In genomic region chr22:37808294-37808657, GRCh38 we compare ENCODE assay signal across 8 cellular contexts. TPM values are rescaled to one million over a fixed set of nuclear protein-coding genes. Genes with fewer than 3 reads are reported as not detected.
DNase-seq lines count a peak whose midpoint lies in the region; ATAC-seq, FAIRE-seq and TF ChIP-seq lines count a peak whose summit lies in the region.

No MANE protein-coding gene starts in this region.

- H3K4me3 ChIP-seq in heart right ventricle (peak overlapping the region; percentile 18 to 85 (median 69)), astrocyte of the spinal cord (ENCODE audit: low read depth, low read length) (peak overlapping the region; percentile 69), lower lobe of right lung (peak overlapping the region; percentile 72), upper lobe of right lung (peak overlapping the region; percentile 52)

- peaks cover 0 to 25% (median 0%) of the 10 kb centered on the region in 7 donors for H3K27me3 ChIP-seq in heart right ventricle
- no peaks in the 10 kb centered on the region for H3K27me3 ChIP-seq in lower lobe of right lung (ENCODE audit: low read depth)
- no peaks in the 10 kb centered on the region for H3K27me3 ChIP-seq in upper lobe of right lung

- in situ Hi-C loops in astrocyte of the spinal cord (cut with HindIII; ENCODE audit: low sequenced_read_pairs) = no loop called here

- intact Hi-C loops in heart right ventricle (cut with DNase I) (loop anchor here in 3 of 10 donors (5.0 to 10.0 kb wide), 2 partner anchors 44 to 53 kb away; no protein-coding TSS in a partner anchor), Right ventricle myocardium superior (cut with DNase I) (no loop called here), lower lobe of right lung (cut with DNase I) (no loop called here), upper lobe of right lung (cut with DNase I) (no loop called here)

- no peak for FAIRE-seq in GM19239 (lab: Jason Lieb, UNC)

- H3K36me3 ChIP-seq in heart right ventricle (no peaks in the 10 kb centered on the region), lower lobe of right lung (no peaks in the 10 kb centered on the region), upper lobe of right lung (no peaks in the 10 kb centered on the region)

- TF ChIP-seq CTCF in heart right ventricle (IDR thresholded peaks at IDR 0.05) = no peak
- no peak for TF ChIP-seq CTCF in astrocyte of the spinal cord (IDR thresholded peaks at IDR 0.05; ENCODE audit: low read depth, low read length)
- TF ChIP-seq CTCF in lower lobe of right lung (IDR thresholded peaks at IDR 0.05) = no peak
- no peak for TF ChIP-seq CTCF in upper lobe of right lung (IDR thresholded peaks at IDR 0.05)

- ATAC-seq in heart right ventricle = no peak
- ATAC-seq in Right ventricle myocardium superior (ENCODE audit: poor library complexity) = no peak
- ATAC-seq in lower lobe of right lung = no peak
- no peak for ATAC-seq in upper lobe of right lung

- H3K27ac ChIP-seq in heart right ventricle (peak overlapping the region in 9 of 10 donors; percentile 21 to 96 (median 62)), lower lobe of right lung (peak overlapping the region; percentile 53), upper lobe of right lung (no peak overlapping the region)

- WGBS in heart right ventricle, 2 donors = 6 to 9% methylated on average over 8 of the region's 8 CpGs

- DNase-seq in heart right ventricle (no peak), Right ventricle myocardium superior (no peak), astrocyte of the spinal cord (ENCODE audit: low read depth, low spot score) (no peak), lower lobe of right lung (no peak), upper lobe of right lung (no peak), GM19239 (ENCODE audit: insufficient read length, low spot score) (no peak), LoVo (ENCODE audit: low spot score) (no peak), inferior parietal cortex (ENCODE audit: extremely low spot score) (no peak)

- H3K4me1 ChIP-seq in heart right ventricle (peaks cover 6 to 52% (median 30%) of the 10 kb centered on the region in 9 donors), lower lobe of right lung (peaks cover 42% of the 10 kb centered on the region), upper lobe of right lung (peaks cover 25% of the 10 kb centered on the region)

- no peaks in the 10 kb centered on the region for H3K9me3 ChIP-seq in heart right ventricle
- H3K9me3 ChIP-seq in lower lobe of right lung = no peaks in the 10 kb centered on the region
- H3K9me3 ChIP-seq in upper lobe of right lung = no peaks in the 10 kb centered on the region

RNA-seq across cellular contexts. Expression of gene GCAT, which starts 0.5 kb away (rescaled TPM):
- total RNA-seq in heart right ventricle (10 to 100 TPM; 26.7 to 47.8 (median 41.5) TPM), Right ventricle myocardium superior (31.0 TPM), lower lobe of right lung (7.1 TPM), upper lobe of right lung (8.8 TPM)
- polyA plus RNA-seq in heart right ventricle = 10 to 100 TPM; 29.4 to 63.0 TPM

RNA-seq across cellular contexts. Expression of gene GALR3, which starts 14.9 kb away (rescaled TPM):
- total RNA-seq in heart right ventricle (not detected), Right ventricle myocardium superior (not detected), lower lobe of right lung (not detected), upper lobe of right lung (not detected)
- under 1 TPM in 1 of 2 donors, not detected in 1; 0.03 TPM for polyA plus RNA-seq in heart right ventricle

RNA-seq across cellular contexts. Expression of gene ANKRD54, which starts 35.9 kb away (rescaled TPM):
- total RNA-seq in heart right ventricle = 10 to 100 TPM; 11.2 to 21.5 (median 14.4) TPM
- 10 to 100 TPM; 17.4 to 19.4 TPM for polyA plus RNA-seq in heart right ventricle
- total RNA-seq in Right ventricle myocardium superior = 17.1 TPM
- 18.3 TPM for total RNA-seq in lower lobe of right lung
- total RNA-seq in upper lobe of right lung = 18.2 TPM

RNA-seq across cellular contexts. Expression of gene EIF3L, which starts 40.9 kb away (rescaled TPM):
- total RNA-seq in heart right ventricle = 100 to 1,000 TPM; 304 to 489 (median 445) TPM
- 100 to 1,000 TPM; 135 to 250 TPM for polyA plus RNA-seq in heart right ventricle
- total RNA-seq in Right ventricle myocardium superior = 326 TPM
- total RNA-seq in lower lobe of right lung = 385 TPM
- 369 TPM for total RNA-seq in upper lobe of right lung
